ENCODE assay signal across 8 cellular contexts in genomic region chr3:141303481-141304223, GRCh38.
DNase-seq lines count a peak whose midpoint lies in the region; ATAC-seq, FAIRE-seq and TF ChIP-seq lines count a peak whose summit lies in the region.

No MANE protein-coding gene starts in this region.

- H3K27me3 Mint-ChIP-seq in chondrocyte (ENCODE audit: low read depth), result no peaks in the 10 kb centered on the region

- no peak overlapping the region for H2AFZ ChIP-seq in HepG2 (ENCODE audit: low read length)

- CTCF ChIA-PET in A673 (lab: Charles Lee) (interaction anchor here (0.7 to 1.5 kb wide), 4 partner anchors 8 to 153 kb away, joined by 3 to 7 read pairs (median 4); no protein-coding TSS in a partner anchor), HepG2 (lab: Yijun Ruan, JAX; ENCODE audit: low intra/inter-chr PET ratio, low total read pairs) (interaction anchor here (1.2 to 1.3 kb wide), 2 partner anchors 138 to 148 kb away, joined by 4 to 6 read pairs; no protein-coding TSS in a partner anchor)

- no TSS peak for BruUV-seq in A673 (replicated peaks; lab: Mats Ljungman, UMichigan)
- no TSS peak for BruUV-seq in HepG2 (replicated peaks; lab: Mats Ljungman, UMichigan)

- DNase-seq in A673 (ENCODE audit: low spot score) (peak; percentile 87), NCI-H2107 (lab: John Stamatoyannopoulos, UW) (peak; percentile 71), T1000 (lab: John Stamatoyannopoulos, UW) (peak; percentile 24), chondrocyte (ENCODE audit: low spot score) (no peak), HepG2 (ENCODE audit: low spot score) (peak; percentile 64)
- DNase-seq in stimulated activated naive CD8-positive, alpha-beta T cell treated with anti-CD3 and anti-CD28 coated beads, Interleukin-15, Interleukin-2, amounts not matched to agents 100 U/mL and 50 U/mL, for 24 hours, result peak; percentile 67

- in situ Hi-C loops in HepG2 (cut with HindIII; ENCODE audit: extremely low pct_ligation_motif_present, low pct_unique_long_range_greater_than_20kb), result loop anchor here (10.0 kb wide), 1 partner anchor 261 kb away; no protein-coding TSS in a partner anchor

- no peak overlapping the region for H3K4me3 Mint-ChIP-seq in chondrocyte (ENCODE audit: unreplicated experiment)

- H3K27ac ChIP-seq in A673 (ENCODE audit: low read depth, low read length, poor library complexity, severe bottlenecking), result no peak overlapping the region
- H3K27ac ChIP-seq in HepG2 (ENCODE audit: extremely low read length, insufficient read depth, low read length), result no peak overlapping the region

- WGBS in HepG2 (ENCODE audit: low lambda C conversion rate), result 78% methylated on average over 11 of the region's 13 CpGs

- FAIRE-seq in HepG2 (lab: Jason Lieb, UNC), result peak; percentile 85

- ATAC-seq in HG03060 (IDR thresholded peaks at IDR 0.05; ENCODE audit: low read depth, unreplicated experiment) (peak; percentile 67), HepG2 (peak; percentile 80)
- ATAC-seq in stimulated activated naive CD8-positive, alpha-beta T cell treated with anti-CD3 and anti-CD28 coated beads, Interleukin-15, Interleukin-2, amounts not matched to agents 100 U/mL and 50 U/mL, for 24 hours, result peak; percentile 38

- H3K9me3 Mint-ChIP-seq in chondrocyte (ENCODE audit: low read depth), result no peaks in the 10 kb centered on the region

- H3K36me3 Mint-ChIP-seq in chondrocyte (ENCODE audit: low read depth), result peaks cover 2% of the 10 kb centered on the region

- H3K9me3 ChIP-seq in A673 (ENCODE audit: low read depth, low read length, poor library complexity, severe bottlenecking) (no peaks in the 10 kb centered on the region), HepG2 (ENCODE audit: low read length) (no peaks in the 10 kb centered on the region)

- H3K36me3 ChIP-seq in A673 (ENCODE audit: insufficient read depth, low read length, poor library complexity, severe bottlenecking) (no peaks in the 10 kb centered on the region), HepG2 (replicated peaks in 1 of 2; ENCODE audit: control insufficient read depth in 1 of 2, insufficient read depth in 2 of 2, low read length in 2 of 2) (no peaks in the 10 kb centered on the region)

- H3K4me1 ChIP-seq in A673 (ENCODE audit: insufficient read depth, low read length, poor library complexity, severe bottlenecking) (no peaks in the 10 kb centered on the region), HepG2 (ENCODE audit: insufficient read depth, low read length) (peaks cover 6% of the 10 kb centered on the region)

- no peak for TF ChIP-seq POLR2A in HepG2 (IDR thresholded peaks at IDR 0.05; ENCODE audit: insufficient read depth in 1 of 2, low read depth in 2 of 2, low read length in 2 of 2)

- intact Hi-C loops in A673 (cut with micrococcal nuclease; ENCODE audit: unreplicated experiment), result loop anchor here (2.0 kb wide), 1 partner anchor 149 kb away; no protein-coding TSS in a partner anchor
- intact Hi-C loops in HepG2 (cut with micrococcal nuclease; ENCODE audit: unreplicated experiment), result loop anchor here (10.0 kb wide), 1 partner anchor 571 kb away; the partner anchor contains the start of gene ATP1B3

- H3K4me1 Mint-ChIP-seq in chondrocyte (ENCODE audit: low read depth), result peaks cover 23% of the 10 kb centered on the region

- POLR2A ChIA-PET in A673 (lab: Charles Lee; ENCODE audit: low non-redundant PET) (no interaction called here), HepG2 (lab: Yijun Ruan, JAX) (no interaction called here)

- H3K9ac ChIP-seq in HepG2 (ENCODE audit: insufficient read depth, low read depth, low read length), result no peak overlapping the region

- TF ChIP-seq EP300 in HepG2 (IDR thresholded peaks at IDR 0.05; ENCODE audit: low read depth in 2 of 2, low read length in 2 of 2), result no peak
- no peak for TF ChIP-seq EP300 in HepG2 (CRISPR knock-in tag; IDR thresholded peaks at IDR 0.05; ENCODE audit: borderline replicate concordance)

- no peak overlapping the region for H3K4me2 ChIP-seq in HepG2 (ENCODE audit: low read depth, low read length)

- H3K79me2 ChIP-seq in HepG2 (ENCODE audit: insufficient read depth, low read length), result no peaks in the 10 kb centered on the region

- 0 out of 2 replicates have a peak, but pooled peaks have one; percentile 28 for TF ChIP-seq RAD21 in HepG2 (CRISPR knock-in tag; IDR thresholded peaks at IDR 0.05)

- peak; percentile 84 for TF ChIP-seq CTCF in A673 (conservative IDR thresholded peaks at IDR 0.05; ENCODE audit: low read depth, low read length)
- TF ChIP-seq CTCF in GM12874 (IDR thresholded peaks at IDR 0.05; ENCODE audit: insufficient read depth, low read depth, low read length), result peak; percentile 52
- TF ChIP-seq CTCF in chondrocyte (IDR thresholded peaks at IDR 0.05), result peak; percentile 94
- peak; percentile 74 for TF ChIP-seq CTCF in HepG2 (CRISPR knock-in tag; IDR thresholded peaks at IDR 0.05)

- no peaks in the 10 kb centered on the region for H4K20me1 ChIP-seq in HepG2 (ENCODE audit: insufficient read depth, low read length)

- H3K4me3 ChIP-seq in A673 (ENCODE audit: low read depth, low read length, poor library complexity, severe bottlenecking), result no peak overlapping the region
- no peak overlapping the region for H3K4me3 ChIP-seq in HepG2 (replicated peaks in 1 of 3; ENCODE audit: insufficient read depth in 1 of 3, low read depth in 2 of 3, low read length in 3 of 3)

- H3K27me3 ChIP-seq in A673 (replicated peaks; ENCODE audit: insufficient read depth, low read depth, low read length, poor library complexity) (no peaks in the 10 kb centered on the region), HepG2 (ENCODE audit: control insufficient read depth in 1 of 2, insufficient read depth in 2 of 2, low read length in 2 of 2) (no peaks in the 10 kb centered on the region)

- H3K27ac Mint-ChIP-seq in chondrocyte (ENCODE audit: unreplicated experiment), result no peak overlapping the region

TF ChIP-seq in HepG2, 621 proteins besides CTCF, POLR2A, EP300 and RAD21 (continues in another document):
- TF ChIP-seq STAG1 (CRISPR knock-in tag; IDR thresholded peaks at IDR 0.05) (peak; percentile 83), E2F2 (CRISPR knock-in tag; IDR thresholded peaks at IDR 0.05; ENCODE audit: borderline replicate concordance) (no peak), ZNF615 (CRISPR knock-in tag; IDR thresholded peaks at IDR 0.05; ENCODE audit: borderline replicate concordance) (no peak), RFX5 (IDR thresholded peaks at IDR 0.05; ENCODE audit: low read depth, low read length) (no peak), ZNF749 (CRISPR knock-in tag; IDR thresholded peaks at IDR 0.05; ENCODE audit: borderline replicate concordance) (no peak), ZNF280B (CRISPR knock-in tag; IDR thresholded peaks at IDR 0.05; ENCODE audit: borderline replicate concordance) (no peak), ZBTB37 (CRISPR knock-in tag; IDR thresholded peaks at IDR 0.05) (no peak), SPEN (CRISPR knock-in tag; IDR thresholded peaks at IDR 0.05; ENCODE audit: low read depth) (no peak), TFDP2 (CRISPR knock-in tag; IDR thresholded peaks at IDR 0.05) (no peak), ZZZ3 (CRISPR knock-in tag; IDR thresholded peaks at IDR 0.05; ENCODE audit: borderline replicate concordance) (no peak), FOXA3 (CRISPR knock-in tag; IDR thresholded peaks at IDR 0.05) (0 out of 2 replicates have a peak, but pooled peaks have one; percentile 13), THAP11 (CRISPR knock-in tag; IDR thresholded peaks at IDR 0.05) (peak; percentile 20; the same call in 1 of the 2 replicates), ZNF7 (CRISPR knock-in tag; IDR thresholded peaks at IDR 0.05) (no peak)
